Comparison of ENCODE assay signal across 28 cellular contexts in genomic region chr11:30313580-30313979, GRCh38.
"Had no signal": no experiment of that assay in that cellular context is flagged by ENCODE, and none has a peak within 500 bp of the region (broad histone marks: within the 10 kb centered on the region; RNA-seq: fewer than 3 reads in every experiment).

No MANE protein-coding gene starts in this region.

- H3K4me2 ChIP-seq: neural progenitor cell, smooth muscle cell had no signal

- FAIRE-seq: endometrium had no signal

- H3K9me3 ChIP-seq: esophagus squamous epithelium, gastrocnemius medialis, lower lobe of right lung, ovary, testis, upper lobe of right lung had no signal

- H3K4me3 ChIP-seq: esophagus squamous epithelium, gastrocnemius medialis, heart right ventricle, left lung, lower lobe of right lung, neural progenitor cell, ovary, right atrium auricular region, sigmoid colon, smooth muscle cell, testis, tibial nerve, upper lobe of right lung, vagina had no signal

- H2AFZ ChIP-seq: neural progenitor cell had no signal

- H3K36me3 ChIP-seq: esophagus squamous epithelium, gastrocnemius medialis, heart right ventricle, left lung, lower lobe of right lung, neural progenitor cell, ovary, right atrium auricular region, sigmoid colon, tibial nerve, upper lobe of right lung, vagina had no signal

- H3K9ac ChIP-seq: neural progenitor cell had no signal

- H3K4me1 ChIP-seq: esophagus squamous epithelium, gastrocnemius medialis, heart right ventricle, left lung, lower lobe of right lung, neural progenitor cell, right atrium auricular region, sigmoid colon, testis, tibial nerve, upper lobe of right lung, vagina had no signal

- H3K27me3 ChIP-seq: gastrocnemius medialis, ovary, right atrium auricular region, sigmoid colon, testis, tibial nerve, upper lobe of right lung, vagina had no signal

- ATAC-seq: gastrocnemius medialis; heart right ventricle; left lung; lower lobe of right lung; natural killer cell treated with Interleukin-12 subunit alpha and Interleukin-12 subunit beta and Interleukin-15 and Interleukin-18, amount 100 ng/mL, for 72 hours; stimulated activated naive B cell treated with anti-CD40 and anti-IgM and Interleukin-4, amounts not matched to agents 10 μg/mL and 1 μg/mL and 100 μg/mL, for 72 hours; stimulated activated naive CD8-positive, alpha-beta T cell treated with anti-CD3 and anti-CD28 coated beads, Interleukin-15, amount 100 ng/mL, for 72 hours; upper lobe of right lung had no signal

- H3K27ac ChIP-seq: epithelial cell of prostate, esophagus squamous epithelium, gastrocnemius medialis, heart right ventricle, left lung, lower lobe of right lung, neural progenitor cell, ovary, right atrium auricular region, sigmoid colon, testis, tibial nerve, upper lobe of right lung, vagina had no signal

- DNase-seq: cortex of kidney; effector memory CD4-positive, alpha-beta T cell; esophagus squamous epithelium; gastrocnemius medialis; heart right ventricle; hypothalamus; islet precursor cell; left lung; lower lobe of right lung; mesenchymal stem cell; midbrain; nucleus accumbens; ovary; sigmoid colon; stimulated activated CD4-positive, alpha-beta T cell treated with anti-CD3 and anti-CD28 coated beads, Interleukin-1b, Interleukin-23, amount 100 ng/mL, for 48 hours; stimulated activated CD4-positive, alpha-beta T cell treated with anti-CD3 and anti-CD28 coated beads, Interleukin-4, amount 100 ng/mL, for 4 hours; stimulated activated naive B cell treated with anti-CD40 and anti-IgM and Interleukin-4, amounts not matched to agents 10 μg/mL and 1 μg/mL and 100 μg/mL, for 72 hours; stimulated activated naive CD8-positive, alpha-beta T cell treated with anti-CD3 and anti-CD28 coated beads, Interleukin-15, amount 100 ng/mL, for 72 hours; testis; upper lobe of right lung had no signal
